In genomic region chr14:64971890-64972785, GRCh38 we compare ENCODE assay signal across 8 cellular contexts. TPM values are rescaled to one million over a fixed set of nuclear protein-coding genes. Genes with fewer than 3 reads are reported as not detected.
A peak's percentile ranks its signal among the peaks of the same experiment; 100 is the strongest.
DNase-seq lines count a peak whose midpoint lies in the region; ATAC-seq lines count a peak whose summit lies in the region.

Gene RAB15 (minus strand): TSS chr14:64972336. CDS start chr14:64972076, 260 bp downstream.

- H3K9ac ChIP-seq in Karpas-422 (ENCODE audit: low read length): peak within 1 kb of the TSS; percentile 63

- peak; percentile 76 for ATAC-seq in effector memory CD8-positive, alpha-beta T cell (replicated peaks)
- peak; percentile 65 for ATAC-seq in stimulated activated naive CD8-positive, alpha-beta T cell treated with anti-CD3 and anti-CD28 coated beads, Interleukin-15, Interleukin-2, amounts not matched to agents 100 U/mL and 50 U/mL, for 24 hours

- H2AFZ ChIP-seq in Karpas-422 (ENCODE audit: low read length): no peak within 1 kb of the TSS

- H3K4me2 ChIP-seq in Karpas-422 (ENCODE audit: low read depth, low read length, poor library complexity, severe bottlenecking): peak within 1 kb of the TSS; percentile 70

- H3K4me3 Mint-ChIP-seq in effector memory CD8-positive, alpha-beta T cell: peak within 1 kb of the TSS; percentile 86 to 88

- peaks cover 29% of the 10 kb centered on the region for H3K4me1 ChIP-seq in Karpas-422 (ENCODE audit: low read length)
- H3K4me1 ChIP-seq in mesodermal cell (ENCODE audit: control insufficient read depth, insufficient read depth, low read length, poor library complexity, severe bottlenecking): peaks cover 18% of the 10 kb centered on the region

- H3K4me1 Mint-ChIP-seq in effector memory CD8-positive, alpha-beta T cell (ENCODE audit: low read depth in 2 of 2): peaks cover 0 to 15% of the 10 kb centered on the region in 2 donors

- H3K9me2 ChIP-seq in Karpas-422 (replicated peaks; ENCODE audit: insufficient read depth, low read length): no peaks in the 10 kb centered on the region

- no peak within 1 kb of the TSS for H3K27ac ChIP-seq in Karpas-422 (ENCODE audit: low read length)
- H3K27ac ChIP-seq in mesodermal cell (ENCODE audit: low read depth, low read length, severe bottlenecking): no peak within 1 kb of the TSS

- H3K36me3 ChIP-seq in Karpas-422 (ENCODE audit: insufficient read depth, low read length): no peaks in the 10 kb centered on the region
- H3K36me3 ChIP-seq in mesodermal cell (ENCODE audit: control insufficient read depth, insufficient read depth, low read length): no peaks in the 10 kb centered on the region

- peaks cover 2% of the 10 kb centered on the region for H3K36me3 Mint-ChIP-seq in effector memory CD8-positive, alpha-beta T cell (ENCODE audit: insufficient read depth)

- H4K20me1 ChIP-seq in Karpas-422 (ENCODE audit: insufficient read depth, low read depth, low read length): peaks cover 32% of the 10 kb centered on the region; the same call in 1 of the 2 replicates

- no peaks in the 10 kb centered on the region for H3K79me2 ChIP-seq in Karpas-422 (ENCODE audit: low read length)

- H3K4me3 ChIP-seq in Karpas-422 (ENCODE audit: low read length): peak within 1 kb of the TSS; percentile 67
- peak within 1 kb of the TSS; percentile 60 for H3K4me3 ChIP-seq in mesodermal cell (ENCODE audit: extremely low read depth, insufficient read depth, low read length, poor library complexity, severe bottlenecking)

- peak within 1 kb of the TSS; percentile 46 to 75 for H3K27ac Mint-ChIP-seq in effector memory CD8-positive, alpha-beta T cell

- H3K27me3 Mint-ChIP-seq in effector memory CD8-positive, alpha-beta T cell: no peaks in the 10 kb centered on the region

- DNase-seq in NCI-H1417 (lab: John Stamatoyannopoulos, UW) (peak; percentile 36 to 61 (median 45)), NCI-H1417 treated with DMSO at 0.1 percent for 48 hours (lab: John Stamatoyannopoulos, UW) (no peak), Karpas-422 (peak; percentile 60), NCI-H774 (lab: John Stamatoyannopoulos, UW) (no peak)
- peak; percentile 39 to 42 for DNase-seq in activated CD4-positive, alpha-beta T cell treated with anti-CD3 and anti-CD28 coated beads, Interleukin-2, amount 50 U/mL, for 48 hours
- DNase-seq in effector memory CD8-positive, alpha-beta T cell: peak; percentile 14 to 35 (median 20)
- peak; percentile 46 for DNase-seq in stimulated activated naive CD8-positive, alpha-beta T cell treated with anti-CD3 and anti-CD28 coated beads, Interleukin-15, Interleukin-2, amounts not matched to agents 100 U/mL and 50 U/mL, for 24 hours

- WGBS in mesodermal cell (ENCODE audit: insufficient coverage in 2 of 2), 2 experiments: 3 to 4% methylated on average over 42 to 67 of the region's 103 CpGs

- H3K9me3 Mint-ChIP-seq in effector memory CD8-positive, alpha-beta T cell: no peaks in the 10 kb centered on the region

- no peaks in the 10 kb centered on the region for H3K9me3 ChIP-seq in Karpas-422 (ENCODE audit: low read length)
- no peaks in the 10 kb centered on the region for H3K9me3 ChIP-seq in mesodermal cell (ENCODE audit: control insufficient read depth, low read length)

- no peaks in the 10 kb centered on the region for H3K27me3 ChIP-seq in Karpas-422 (ENCODE audit: low read length)

RNA-seq across cellular contexts. Expression of gene RAB15, which starts in this region (rescaled TPM):
- 0.83 and 1.2 TPM in 2 replicates for total RNA-seq in Karpas-422 (2014; rRNA removed; shearing (Covaris generic); ENCODE audit: low replicate concordance)
- polyA plus RNA-seq in mesodermal cell (2013, experiment 1 of 2): 12.7 TPM
- polyA plus RNA-seq in mesodermal cell (2013, experiment 2 of 2): 12.3 TPM

Comparison
In these comparisons a context has a peak if more than half of its experiments do, and no peak if none do; other contexts are left out.
1. DNase-seq: peak in NCI-H1417 (3 of 3), Karpas-422 (single experiment), activated CD4-positive, alpha-beta T cell treated with anti-CD3 and anti-CD28 coated beads, Interleukin-2, amount 50 U/mL, for 48 hours (2 of 2), effector memory CD8-positive, alpha-beta T cell (3 of 3) and stimulated activated naive CD8-positive, alpha-beta T cell treated with anti-CD3 and anti-CD28 coated beads, Interleukin-15, Interleukin-2, amounts not matched to agents 100 U/mL and 50 U/mL, for 24 hours (single experiment); none in NCI-H1417 treated with DMSO at 0.1 percent for 48 hours (single experiment) and NCI-H774 (single experiment).